In the genomic region with DNA sequence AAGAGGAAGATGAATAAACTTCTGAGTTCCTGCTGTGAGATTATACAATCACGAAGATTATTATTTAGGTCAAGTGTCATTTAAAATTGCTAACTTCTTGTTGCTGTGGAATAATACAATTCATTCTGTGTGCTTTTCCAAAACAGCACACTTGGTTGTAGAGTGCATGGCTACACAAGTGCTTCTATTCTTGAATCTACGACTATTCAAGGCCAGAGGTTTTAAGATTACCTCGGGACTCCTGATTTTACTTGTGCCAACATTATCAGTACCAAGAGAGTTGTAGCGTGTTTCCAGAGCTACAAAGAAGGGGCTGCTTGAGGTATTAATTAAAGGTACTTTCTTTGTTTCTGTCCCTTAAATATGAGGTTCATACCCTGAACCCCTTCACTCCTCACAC, we compare ENCODE assay signal across 21 cellular contexts.
A peak's percentile ranks its signal among the peaks of the same experiment; 100 is the strongest.
DNase-seq lines count a peak whose midpoint lies in the region; ATAC-seq, FAIRE-seq and TF ChIP-seq lines count a peak whose summit lies in the region.
"Had no signal": no experiment of that assay in that cellular context is flagged by ENCODE, and none has a peak within 500 bp of the region (broad histone marks: within the 10 kb centered on the region; RNA-seq: fewer than 3 reads in every experiment).

No MANE protein-coding gene starts in this region.

- H3K4me2 ChIP-seq in endothelial cell of umbilical vein (ENCODE audit: insufficient read depth, low read length): no peak overlapping the region
- H3K4me2 ChIP-seq: A549 had no signal

- dilution Hi-C loops in endothelial cell of umbilical vein (cut with MboI; ENCODE audit: extremely low pct_ligation_motif_present, low sequenced_read_pairs): no loop called here

- H2AFZ ChIP-seq in endothelial cell of umbilical vein (ENCODE audit: low read depth, low read length): peak overlapping the region; percentile 30

- no peaks in the 10 kb centered on the region for H4K20me1 ChIP-seq in endothelial cell of umbilical vein (replicated peaks; ENCODE audit: control insufficient read depth, extremely low read depth, insufficient read depth, low read length)

- H3K27ac ChIP-seq in cardiac muscle cell: peak overlapping the region; percentile 76
- no peak overlapping the region for H3K27ac ChIP-seq in endothelial cell of umbilical vein (ENCODE audit: insufficient read depth, low read depth, low read length)
- no peak overlapping the region for H3K27ac ChIP-seq in left lung
- H3K27ac ChIP-seq: 22Rv1, A549, C4-2B, HL-60 had no signal

- no peaks in the 10 kb centered on the region for H3K9me3 ChIP-seq in cardiac muscle cell (ENCODE audit: low read depth)
- no peaks in the 10 kb centered on the region for H3K9me3 ChIP-seq in endothelial cell of umbilical vein (replicated peaks; ENCODE audit: control insufficient read depth, insufficient read depth, low read length)
- H3K9me3 ChIP-seq in left lung: peaks cover 0 to 3% of the 10 kb centered on the region in 2 donors
- H3K9me3 ChIP-seq: A549 had no signal

- H3K4me1 ChIP-seq in cardiac muscle cell (ENCODE audit: low read depth): peaks cover 15% of the 10 kb centered on the region
- no peaks in the 10 kb centered on the region for H3K4me1 ChIP-seq in endothelial cell of umbilical vein (ENCODE audit: control insufficient read depth, extremely low read depth, insufficient read depth, low read length)
- no peaks in the 10 kb centered on the region for H3K4me1 ChIP-seq in left lung
- H3K4me1 ChIP-seq: A549, Caco-2 had no signal

- H3K36me3 ChIP-seq in cardiac muscle cell: no peaks in the 10 kb centered on the region
- no peaks in the 10 kb centered on the region for H3K36me3 ChIP-seq in endothelial cell of umbilical vein (ENCODE audit: control insufficient read depth in 2 of 2, extremely low read depth in 1 of 2, insufficient read depth in 2 of 2, low read length in 2 of 2)
- H3K36me3 ChIP-seq in left lung: no peaks in the 10 kb centered on the region

- CTCF ChIA-PET in endothelial cell of umbilical vein (lab: Charles Lee): no interaction called here

- H3K9me1 ChIP-seq in endothelial cell of umbilical vein (replicated peaks; ENCODE audit: control insufficient read depth, extremely low read depth, insufficient read depth, low read length): no peaks in the 10 kb centered on the region

- peak in 2 of 3 experiments; percentile 16 to 44 for DNase-seq in NCI-H1417 (lab: John Stamatoyannopoulos, UW)
- no peak for DNase-seq in NCI-H1417 treated with DMSO at 0.1 percent for 48 hours (lab: John Stamatoyannopoulos, UW)
- DNase-seq in cardiac muscle cell (ENCODE audit: low read depth in 1 of 2, low spot score in 1 of 2): peak in 1 of 2 donors; percentile 52
- DNase-seq in cardiac septum (ENCODE audit: low spot score): no peak
- DNase-seq in endothelial cell of umbilical vein (ENCODE audit: low read depth, low spot score): no peak
- DNase-seq in left lung: no peak
- DNase-seq in HuH-7.5 (ENCODE audit: low spot score): no peak
- DNase-seq: AML-193; Caco-2; CD4-positive, alpha-beta T cell; H9; IMR-90 had no signal

- H3K4me3 ChIP-seq in cardiac muscle cell: no peak overlapping the region
- H3K4me3 ChIP-seq in endothelial cell of umbilical vein (replicated peaks in 1 of 3; ENCODE audit: insufficient read depth in 1 of 3, low read depth in 1 of 3, low read length in 3 of 3): no peak overlapping the region
- no peak overlapping the region for H3K4me3 ChIP-seq in left lung
- H3K4me3 ChIP-seq: A549 had no signal

- no peak for FAIRE-seq in endothelial cell of umbilical vein (lab: Jason Lieb, UNC)
- FAIRE-seq: A549, D721Med, G401.6, GM12891, H1 had no signal

- intact Hi-C loops in cardiac septum (cut with DNase I): no loop called here
- intact Hi-C loops in endothelial cell of umbilical vein (cut with micrococcal nuclease): no loop called here
- intact Hi-C loops in left lung (cut with DNase I): no loop called here

- no peak overlapping the region for H3K9ac ChIP-seq in endothelial cell of umbilical vein (replicated peaks; ENCODE audit: extremely low read depth, insufficient read depth, low read length)

- TF ChIP-seq CTCF in cardiac muscle cell (IDR thresholded peaks at IDR 0.05; ENCODE audit: low read depth, low read length): no peak
- TF ChIP-seq CTCF in endothelial cell of umbilical vein (IDR thresholded peaks at IDR 0.05; ENCODE audit: extremely low read depth in 1 of 2, insufficient read depth in 1 of 2, low read depth in 1 of 2, low read length in 2 of 2): no peak
- TF ChIP-seq CTCF in left lung (IDR thresholded peaks at IDR 0.05): no peak

- BruUV-seq in endothelial cell of umbilical vein (replicated peaks; lab: Mats Ljungman, UMichigan): no TSS peak

- POLR2A ChIA-PET in endothelial cell of umbilical vein (lab: Charles Lee): no interaction called here

- ATAC-seq in left lung (peak; percentile 40), GM18873 (IDR thresholded peaks at IDR 0.05; ENCODE audit: low FRiP score, unreplicated experiment) (no peak)
- ATAC-seq: A549 had no signal

- TF ChIP-seq POLR2A in endothelial cell of umbilical vein (IDR thresholded peaks at IDR 0.05; ENCODE audit: low read depth, low read length): no peak

- H3K27me3 ChIP-seq in cardiac muscle cell: no peaks in the 10 kb centered on the region
- no peaks in the 10 kb centered on the region for H3K27me3 ChIP-seq in endothelial cell of umbilical vein (ENCODE audit: control insufficient read depth in 2 of 2, insufficient read depth in 2 of 2, low read length in 2 of 2)
- no peaks in the 10 kb centered on the region for H3K27me3 ChIP-seq in left lung

- no peaks in the 10 kb centered on the region for H3K79me2 ChIP-seq in endothelial cell of umbilical vein (ENCODE audit: control insufficient read depth, insufficient read depth, low read length)

TF ChIP-seq in endothelial cell of umbilical vein, 7 proteins besides CTCF, POLR2A, EP300 and RAD21:
- TF ChIP-seq FOS (IDR thresholded peaks at IDR 0.05; ENCODE audit: borderline replicate concordance, insufficient read depth, low read length) (no peak), POLR2AphosphoS5 (IDR thresholded peaks at IDR 0.05; ENCODE audit: insufficient read depth, low read depth, low read length) (no peak), GATA2 (IDR thresholded peaks at IDR 0.05; ENCODE audit: insufficient read depth, insufficient read length, low read depth, low read length) (no peak), MYC (IDR thresholded peaks at IDR 0.05; ENCODE audit: low read depth, low read length) (no peak), EZH2 (IDR thresholded peaks at IDR 0.05; ENCODE audit: borderline replicate concordance, low read depth, low read length, severe bottlenecking) (no peak), JUN (IDR thresholded peaks at IDR 0.05; ENCODE audit: borderline replicate concordance, insufficient read depth, insufficient read length, low read depth) (no peak)
- TF ChIP-seq, protein P1, sequence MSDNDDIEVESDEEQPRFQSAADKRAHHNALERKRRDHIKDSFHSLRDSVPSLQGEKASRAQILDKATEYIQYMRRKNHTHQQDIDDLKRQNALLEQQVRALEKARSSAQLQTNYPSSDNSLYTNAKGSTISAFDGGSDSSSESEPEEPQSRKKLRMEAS (IDR thresholded peaks at IDR 0.05; ENCODE audit: insufficient read depth, insufficient read length): no peak

Comparison
In these comparisons a context has a peak if more than half of its experiments do, and no peak if none do; other contexts are left out.
1. DNase-seq: peak in NCI-H1417 (2 of 3); none in NCI-H1417 treated with DMSO at 0.1 percent for 48 hours (single experiment), cardiac septum (single experiment), endothelial cell of umbilical vein (single experiment), left lung (0 of 2) and HuH-7.5 (single experiment).